In the genomic region with DNA sequence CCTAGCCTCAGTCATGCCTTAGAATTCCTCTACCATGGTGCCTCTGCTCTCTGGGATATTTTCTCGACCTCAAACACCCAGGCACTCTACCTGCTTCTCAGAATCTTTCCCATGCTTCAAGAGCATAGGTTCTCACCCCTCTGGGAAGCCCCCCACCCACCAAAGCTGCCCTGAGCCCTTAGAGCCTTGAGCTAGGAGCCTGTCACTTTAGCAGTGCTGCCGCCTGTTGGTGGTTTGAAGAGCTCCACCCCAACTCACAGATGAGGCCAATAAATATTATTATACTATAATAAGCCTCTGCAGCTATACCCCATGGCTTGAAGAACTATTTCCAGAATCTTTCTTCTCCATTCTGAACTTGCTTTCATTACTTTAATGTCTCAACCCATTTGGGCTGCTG, we compare ENCODE assay signal across 8 cellular contexts.
A peak's percentile ranks its signal among the peaks of the same experiment; 100 is the strongest.
DNase-seq lines count a peak whose midpoint lies in the region; ATAC-seq and TF ChIP-seq lines count a peak whose summit lies in the region.

No MANE protein-coding gene starts in this region.

- DNase-seq in MCF 10A (ENCODE audit: unreplicated experiment), result peak; percentile 53
- DNase-seq in breast epithelium (ENCODE audit: low spot score in 2 of 2), result no peak
- DNase-seq in OCI-M1 (lab: John Stamatoyannopoulos, UW), result peak; percentile 53
- DNase-seq in epithelial cell of proximal tubule (ENCODE audit: low read depth), result no peak
- DNase-seq in stimulated activated CD4-positive, alpha-beta T cell treated with anti-CD3 and anti-CD28 coated beads, Interleukin-4, amount 100 ng/mL, for 1 hour, result peak; percentile 28
- no peak for DNase-seq in NCI-H1417 treated with DMSO at 0.1 percent for 48 hours (lab: John Stamatoyannopoulos, UW)
- DNase-seq in anterior cingulate cortex (lab: John Stamatoyannopoulos, UW), result no peak

- POLR2A ChIA-PET in MCF 10A (lab: Yijun Ruan, JAX), result no interaction called here

- intact Hi-C loops in MCF 10A (cut with micrococcal nuclease), result loop anchor here (1.0 kb wide), 1 partner anchor 104 kb away; no protein-coding TSS in a partner anchor
- intact Hi-C loops in breast epithelium (cut with DNase I; ENCODE audit: low total_unique reads), result no loop called here

- H3K27me3 ChIP-seq in breast epithelium, result peaks cover 0 to 90% of the 10 kb centered on the region in 2 donors

- CTCF ChIA-PET in MCF 10A (lab: Yijun Ruan, JAX), result interaction anchor here (0.6 to 2.4 kb wide), 10 partner anchors 9 to 351 kb away, joined by 3 to 17 read pairs (median 4); no protein-coding TSS in a partner anchor

- H3K36me3 Mint-ChIP-seq in MCF 10A (ENCODE audit: insufficient read depth, unreplicated experiment), result no peaks in the 10 kb centered on the region

- no peak overlapping the region for H3K27ac ChIP-seq in breast epithelium

- H3K4me1 ChIP-seq in breast epithelium, result no peaks in the 10 kb centered on the region

- TF ChIP-seq CTCF in MCF 10A (IDR thresholded peaks at IDR 0.05; ENCODE audit: unreplicated experiment) (peak; percentile 29), breast epithelium (IDR thresholded peaks at IDR 0.05) (no peak), epithelial cell of proximal tubule (conservative IDR thresholded peaks at IDR 0.05; ENCODE audit: low read depth, low read length) (peak; percentile 58)

- no peak for TF ChIP-seq POLR2A in breast epithelium (IDR thresholded peaks at IDR 0.05)

- H3K9me3 ChIP-seq in breast epithelium, result no peaks in the 10 kb centered on the region

- no peak overlapping the region for H3K4me3 ChIP-seq in breast epithelium
- no peak overlapping the region for H3K4me3 ChIP-seq in epithelial cell of proximal tubule (ENCODE audit: low read depth, low read length)

- peaks cover 91% of the 10 kb centered on the region for H3K27me3 Mint-ChIP-seq in MCF 10A (ENCODE audit: insufficient read depth, unreplicated experiment)

- no peaks in the 10 kb centered on the region for H3K4me1 Mint-ChIP-seq in MCF 10A (ENCODE audit: insufficient read depth, unreplicated experiment)

- BruUV-seq in MCF 10A (replicated peaks; lab: Mats Ljungman, UMichigan), result no TSS peak

- H3K4me3 Mint-ChIP-seq in MCF 10A (ENCODE audit: unreplicated experiment), result no peak overlapping the region

- H3K36me3 ChIP-seq in breast epithelium, result no peaks in the 10 kb centered on the region

- H3K27ac Mint-ChIP-seq in MCF 10A (ENCODE audit: low read depth, unreplicated experiment), result no peak overlapping the region

- no peak for ATAC-seq in GM21737 (IDR thresholded peaks at IDR 0.05; ENCODE audit: unreplicated experiment)

- no peaks in the 10 kb centered on the region for H3K9me3 Mint-ChIP-seq in MCF 10A (ENCODE audit: unreplicated experiment)

Comparison
In these comparisons a context has a peak if more than half of its experiments do, and no peak if none do; other contexts are left out.
1. DNase-seq: peak in MCF 10A (single experiment), OCI-M1 (single experiment) and stimulated activated CD4-positive, alpha-beta T cell treated with anti-CD3 and anti-CD28 coated beads, Interleukin-4, amount 100 ng/mL, for 1 hour (single experiment); none in breast epithelium (0 of 2), epithelial cell of proximal tubule (single experiment), NCI-H1417 treated with DMSO at 0.1 percent for 48 hours (single experiment) and anterior cingulate cortex (0 of 58).
2. CTCF ChIP-seq: peak in MCF 10A (single experiment) and epithelial cell of proximal tubule (single experiment); none in breast epithelium (0 of 3).